Comparison of ENCODE assay signal across 13 cellular contexts in genomic region chr7:1558181-1558811, GRCh38. TPM values are rescaled to one million over a fixed set of nuclear protein-coding genes. Genes with fewer than 3 reads are reported as not detected.
A peak's percentile ranks its signal among the peaks of the same experiment; 100 is the strongest.
DNase-seq lines count a peak whose midpoint lies in the region; ATAC-seq and TF ChIP-seq lines count a peak whose summit lies in the region.
"Had no signal": no experiment of that assay in that cellular context is flagged by ENCODE, and none has a peak within 500 bp of the region (broad histone marks: within the 10 kb centered on the region; RNA-seq: fewer than 3 reads in every experiment).

No MANE protein-coding gene starts in this region.

- peaks cover 38% of the 10 kb centered on the region for H3F3A ChIP-seq in PC-9 (ENCODE audit: insufficient read depth, low read depth)

- no peak overlapping the region for H3K4me3 ChIP-seq in PC-9
- H3K4me3 ChIP-seq: esophagus muscularis mucosa had no signal

- peaks cover 8% of the 10 kb centered on the region for H4K20me1 ChIP-seq in PC-9 (ENCODE audit: insufficient read depth)

- peak overlapping the region; percentile 76 for H3K4me2 ChIP-seq in PC-9

- DNase-seq in ELR (ENCODE audit: low read depth) (peak; percentile 49), PC-9 (no peak), Right ventricle myocardium superior (peak; percentile 79), progenitor cell of endocrine pancreas (ENCODE audit: low spot score, unreplicated experiment) (no peak), epidermal melanocyte (ENCODE audit: insufficient read length, low spot score) (no peak), T-helper 9 cell (no peak), Kasumi-1 (lab: John Stamatoyannopoulos, UW) (no peak)
- DNase-seq: activated naive CD4-positive, alpha-beta T cell treated with anti-CD3 and anti-CD28 coated beads, Interleukin-2, amount 10 ng/mL, durations not matched to agents 7 days and 5 days; midbrain; NCI-H2171 had no signal

- H3K36me3 ChIP-seq in PC-9 (ENCODE audit: low read depth): no peaks in the 10 kb centered on the region
- H3K36me3 ChIP-seq: esophagus muscularis mucosa had no signal

- intact Hi-C loops in PC-9 (cut with micrococcal nuclease; ENCODE audit: unreplicated experiment): no loop called here
- intact Hi-C loops in Right ventricle myocardium superior (cut with DNase I): loop anchor here (5.0 kb wide), 1 partner anchor 46 kb away; no protein-coding TSS in a partner anchor

- no peaks in the 10 kb centered on the region for H3K36me3 Mint-ChIP-seq in progenitor cell of endocrine pancreas (ENCODE audit: insufficient read depth)
- H3K36me3 Mint-ChIP-seq: activated naive CD4-positive, alpha-beta T cell treated with anti-CD3 and anti-CD28 coated beads, Interleukin-2, amount 10 ng/mL, durations not matched to agents 7 days and 5 days had no signal

- BruUV-seq in PC-9 (replicated peaks; lab: Mats Ljungman, UMichigan): no TSS peak

- no peaks in the 10 kb centered on the region for H3K9me3 Mint-ChIP-seq in progenitor cell of endocrine pancreas (ENCODE audit: low read depth)
- H3K9me3 Mint-ChIP-seq: activated naive CD4-positive, alpha-beta T cell treated with anti-CD3 and anti-CD28 coated beads, Interleukin-2, amount 10 ng/mL, durations not matched to agents 7 days and 5 days had no signal

- no peaks in the 10 kb centered on the region for H3K27me3 Mint-ChIP-seq in progenitor cell of endocrine pancreas

- no peaks in the 10 kb centered on the region for H3K27me3 ChIP-seq in PC-9 (ENCODE audit: insufficient read depth, low read depth)

- no peak overlapping the region for H3K27ac Mint-ChIP-seq in progenitor cell of endocrine pancreas
- H3K27ac Mint-ChIP-seq: activated naive CD4-positive, alpha-beta T cell treated with anti-CD3 and anti-CD28 coated beads, Interleukin-2, amount 10 ng/mL, durations not matched to agents 7 days and 5 days had no signal

- peak; percentile 80 for ATAC-seq in Right ventricle myocardium superior (ENCODE audit: poor library complexity)
- ATAC-seq in HG03196 (IDR thresholded peaks at IDR 0.05; ENCODE audit: unreplicated experiment): no peak

- TF ChIP-seq CTCF in PC-9 (conservative IDR thresholded peaks at IDR 0.05) (peak; percentile 36; the same call in 1 of the 2 replicates), progenitor cell of endocrine pancreas (IDR thresholded peaks at IDR 0.05; ENCODE audit: unreplicated experiment) (peak; percentile 28)

- CTCF ChIA-PET in PC-9 (lab: Charles Lee): no interaction called here

- no peaks in the 10 kb centered on the region for H3K9me2 ChIP-seq in PC-9 (ENCODE audit: insufficient read depth)

- no peak overlapping the region for H3K4me3 Mint-ChIP-seq in progenitor cell of endocrine pancreas (ENCODE audit: low read depth)
- H3K4me3 Mint-ChIP-seq: activated naive CD4-positive, alpha-beta T cell treated with anti-CD3 and anti-CD28 coated beads, Interleukin-2, amount 10 ng/mL, durations not matched to agents 7 days and 5 days had no signal

- peaks cover 16% of the 10 kb centered on the region for H3K79me2 ChIP-seq in PC-9 (ENCODE audit: low read depth)

- no peaks in the 10 kb centered on the region for H3K9me3 ChIP-seq in PC-9 (ENCODE audit: insufficient read depth, low read depth)
- H3K9me3 ChIP-seq: esophagus muscularis mucosa had no signal

- H2AFZ ChIP-seq in PC-9: no peak overlapping the region

- H3K27ac ChIP-seq in PC-9: peak overlapping the region; percentile 82
- H3K27ac ChIP-seq: esophagus muscularis mucosa, HL-60 had no signal

- POLR2A ChIA-PET in PC-9 (lab: Charles Lee; ENCODE audit: unreplicated experiment): no interaction called here

- peaks cover 7% of the 10 kb centered on the region for H3K4me1 Mint-ChIP-seq in progenitor cell of endocrine pancreas (ENCODE audit: low read depth)

- peaks cover 62% of the 10 kb centered on the region for H3K4me1 ChIP-seq in PC-9 (replicated peaks; ENCODE audit: insufficient read depth)

RNA-seq across cellular contexts. Expression of gene TMEM184A, which starts 2.3 kb away (rescaled TPM):
- total RNA-seq in PC-9 (2021): 21.4 TPM in 2 replicates
- total RNA-seq in Right ventricle myocardium superior: 0.30 TPM
- 7.4 and 8.6 TPM in 2 replicates for total RNA-seq in progenitor cell of endocrine pancreas

RNA-seq across cellular contexts. Expression of gene PSMG3, which starts 11.5 kb away (rescaled TPM):
- total RNA-seq in PC-9 (2021): 63.3 and 78.9 TPM in 2 replicates
- total RNA-seq in Right ventricle myocardium superior: 12.1 TPM
- 29.1 and 32.1 TPM in 2 replicates for total RNA-seq in progenitor cell of endocrine pancreas

RNA-seq across cellular contexts. Expression of gene MAFK, which starts 27.8 kb away (rescaled TPM):
- total RNA-seq in PC-9 (2021) (43.1 and 70.8 TPM in 2 replicates), Right ventricle myocardium superior (59.4 TPM), progenitor cell of endocrine pancreas (21.5 and 26.2 TPM in 2 replicates)

RNA-seq across cellular contexts. Expression of gene INTS1, which starts 54.1 kb away (rescaled TPM):
- total RNA-seq in PC-9 (2021) (124 and 170 TPM in 2 replicates), Right ventricle myocardium superior (29.2 TPM), progenitor cell of endocrine pancreas (145 and 150 TPM in 2 replicates)

Comparison
In these comparisons a context has a peak if more than half of its experiments do, and no peak if none do; other contexts are left out.
1. DNase-seq: peak in ELR (single experiment) and Right ventricle myocardium superior (single experiment); none in PC-9 (0 of 2), progenitor cell of endocrine pancreas (single experiment), epidermal melanocyte (single experiment), T-helper 9 cell (single experiment) and Kasumi-1 (0 of 2).